11 cellular contexts compared by ENCODE assay signal in the genomic region with DNA sequence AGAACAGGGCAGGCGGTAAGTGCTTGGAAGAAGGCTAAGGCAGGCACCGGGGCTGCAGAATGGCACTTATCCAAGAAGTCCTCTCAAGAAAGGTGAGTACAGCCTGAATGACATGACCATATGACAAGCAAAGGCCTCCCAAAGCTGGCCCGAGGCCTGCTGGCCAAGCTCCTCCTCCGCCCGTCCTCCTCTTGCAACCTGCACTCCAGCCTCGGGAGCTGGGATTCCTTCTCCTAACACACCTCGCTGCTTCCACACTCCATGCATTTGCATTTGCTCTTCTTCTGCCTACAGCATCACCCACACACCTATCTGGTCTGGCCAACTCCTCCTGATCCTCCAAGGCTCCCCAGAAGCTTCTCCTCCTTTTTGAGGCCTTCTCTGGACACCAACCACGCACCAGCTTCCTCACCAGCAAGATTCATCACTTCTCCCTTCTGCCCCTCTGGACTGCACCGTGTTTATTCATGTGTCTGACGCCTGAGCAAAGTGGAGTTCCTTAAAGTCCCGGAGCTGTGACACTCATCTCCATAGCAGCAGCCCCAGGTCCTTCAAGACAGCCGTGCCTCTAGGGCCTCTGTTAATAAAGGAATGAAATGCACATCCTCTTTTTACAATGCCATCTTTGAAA. TPM values are rescaled to one million over a fixed set of nuclear protein-coding genes. Genes with fewer than 3 reads are reported as not detected.
DNase-seq lines count a peak whose midpoint lies in the region; ATAC-seq, FAIRE-seq and TF ChIP-seq lines count a peak whose summit lies in the region.
"Had no signal": no experiment of that assay in that cellular context is flagged by ENCODE, and none has a peak within 500 bp of the region (broad histone marks: within the 10 kb centered on the region; RNA-seq: fewer than 3 reads in every experiment).

No MANE protein-coding gene starts in this region.

- peaks cover 22% of the 10 kb centered on the region for H3K4me1 Mint-ChIP-seq in GM23338

- H3K27ac Mint-ChIP-seq in GM23338 = peak overlapping the region; percentile 4; the same call in 1 of the 2 replicates
- H3K27ac Mint-ChIP-seq: activated T-cell treated with anti-CD3 and anti-CD28 coated beads, Interleukin-2, amount 50 U/mL, for 72 hours had no signal

- no peaks in the 10 kb centered on the region for H3F3A ChIP-seq in GM23338 (replicated peaks; ENCODE audit: low read depth)

- H3K4me3 Mint-ChIP-seq in GM23338 = no peak overlapping the region
- H3K4me3 Mint-ChIP-seq: activated T-cell treated with anti-CD3 and anti-CD28 coated beads, Interleukin-2, amount 50 U/mL, for 72 hours had no signal

- DNase-seq in GM23338 (ENCODE audit: low spot score) (no peak), SJSA1 (ENCODE audit: low read depth in 1 of 2, low spot score in 2 of 2) (peak in 1 of 2 experiments; percentile 41), kidney (peak; percentile 85), amniotic stem cell (lab: John Stamatoyannopoulos, UW) (no peak), activated gamma-delta T cell (lab: John Stamatoyannopoulos, UW) (no peak), H4 (ENCODE audit: low spot score) (no peak)
- DNase-seq: activated T-cell treated with anti-CD3 and anti-CD28 coated beads, Interleukin-2, amount 50 U/mL, for 72 hours; EL; T-helper 1 cell had no signal

- intact Hi-C loops in kidney (cut with DNase I) = no loop called here

- H3K9me3 ChIP-seq in SJSA1 (replicated peaks) (no peaks in the 10 kb centered on the region), kidney (ENCODE audit: control insufficient read depth in 1 of 2, low read length in 2 of 2) (no peaks in the 10 kb centered on the region), skeletal muscle satellite cell (replicated peaks; ENCODE audit: low read length) (no peaks in the 10 kb centered on the region)

- H3K27me3 Mint-ChIP-seq in GM23338 (ENCODE audit: insufficient read depth, low read depth, poor library complexity) = peaks cover 3% of the 10 kb centered on the region

- ATAC-seq in GM23338 (peak; percentile 37; the same call in 1 of the 3 replicates), GM21786 (IDR thresholded peaks at IDR 0.05; ENCODE audit: unreplicated experiment) (no peak)
- ATAC-seq: activated T-cell treated with anti-CD3 and anti-CD28 coated beads, Interleukin-2, amount 50 U/mL, for 72 hours had no signal

- H3K9ac ChIP-seq in kidney (ENCODE audit: low read length in 2 of 2) (peak overlapping the region in 1 of 2 donors; percentile 8), skeletal muscle satellite cell (ENCODE audit: low read depth, low read length) (peak overlapping the region; percentile 60)

- no peaks in the 10 kb centered on the region for H3K27me3 ChIP-seq in GM23338 (ENCODE audit: insufficient read depth)
- no peaks in the 10 kb centered on the region for H3K27me3 ChIP-seq in SJSA1 (replicated peaks)
- no peaks in the 10 kb centered on the region for H3K27me3 ChIP-seq in skeletal muscle satellite cell (ENCODE audit: control insufficient read depth, insufficient read depth, low read length)

- H3K36me3 ChIP-seq in GM23338 (ENCODE audit: insufficient read depth) (no peaks in the 10 kb centered on the region), SJSA1 (no peaks in the 10 kb centered on the region), kidney (ENCODE audit: control insufficient read depth in 1 of 2, insufficient read depth in 2 of 2, low read length in 2 of 2) (no peaks in the 10 kb centered on the region), skeletal muscle satellite cell (ENCODE audit: insufficient read depth, low read length) (no peaks in the 10 kb centered on the region)

- H3K4me2 ChIP-seq in GM23338 (no peak overlapping the region), skeletal muscle satellite cell (ENCODE audit: low read length) (peak overlapping the region; percentile 80)

- H3K4me1 ChIP-seq in GM23338 (ENCODE audit: insufficient read depth) (no peaks in the 10 kb centered on the region; the same call in 1 of the 2 replicates), SJSA1 (replicated peaks) (peaks cover 56% of the 10 kb centered on the region), kidney (ENCODE audit: control insufficient read depth in 1 of 2, insufficient read depth in 1 of 2, low read depth in 1 of 2, low read length in 2 of 2) (peaks cover 28 to 41% of the 10 kb centered on the region in 2 donors), skeletal muscle satellite cell (ENCODE audit: control insufficient read depth, insufficient read depth, low read length) (peaks cover 45% of the 10 kb centered on the region)

- no peaks in the 10 kb centered on the region for H3K36me3 Mint-ChIP-seq in GM23338 (ENCODE audit: low read depth)

- no peak for FAIRE-seq in kidney (lab: Jason Lieb, UNC)

- H3K79me2 ChIP-seq in GM23338 (replicated peaks; ENCODE audit: insufficient read depth) = no peaks in the 10 kb centered on the region

- H4K20me1 ChIP-seq in GM23338 (replicated peaks; ENCODE audit: insufficient read depth) = peaks cover 2% of the 10 kb centered on the region; the same call in 1 of the 2 replicates

- no peak overlapping the region for H2AFZ ChIP-seq in GM23338

- H3K9me2 ChIP-seq in GM23338 (ENCODE audit: insufficient read depth) = no peaks in the 10 kb centered on the region

- H3K4me3 ChIP-seq in GM23338 (no peak overlapping the region), SJSA1 (no peak overlapping the region), kidney (ENCODE audit: low read length in 2 of 2) (peak overlapping the region; percentile 42 to 55), skeletal muscle satellite cell (ENCODE audit: low read length) (no peak overlapping the region)

- no peaks in the 10 kb centered on the region for H3K9me3 Mint-ChIP-seq in GM23338
- H3K9me3 Mint-ChIP-seq: activated T-cell treated with anti-CD3 and anti-CD28 coated beads, Interleukin-2, amount 50 U/mL, for 72 hours had no signal

- TF ChIP-seq CTCF in GM23338 (conservative IDR thresholded peaks at IDR 0.05; ENCODE audit: low read depth in 2 of 2) = no peak
- no peak for TF ChIP-seq CTCF in kidney (IDR thresholded peaks at IDR 0.05; ENCODE audit: borderline replicate concordance, extremely low read depth, insufficient read depth)

- H3K27ac ChIP-seq in GM23338 (ENCODE audit: low read depth) = no peak overlapping the region
- H3K27ac ChIP-seq in SJSA1 = peak overlapping the region; percentile 88
- H3K27ac ChIP-seq in kidney (ENCODE audit: low read depth in 2 of 2, low read length in 2 of 2) = peak overlapping the region; percentile 81 to 84

TF ChIP-seq in GM23338, 12 proteins besides CTCF, POLR2A, EP300 and RAD21 (continues in another document):
- no peak for TF ChIP-seq JUNB (IDR thresholded peaks at IDR 0.05; ENCODE audit: unreplicated experiment)
- TF ChIP-seq ETS1 (IDR thresholded peaks at IDR 0.05) = no peak
- TF ChIP-seq EZH2 (IDR thresholded peaks at IDR 0.05; ENCODE audit: low read depth, unreplicated experiment) = no peak
- TF ChIP-seq ZNF114 (CRISPR knock-in tag; IDR thresholded peaks at IDR 0.05) = no peak
- no peak for TF ChIP-seq ZNF331 (CRISPR knock-in tag; IDR thresholded peaks at IDR 0.05; ENCODE audit: low read depth)
- TF ChIP-seq NANOG (IDR thresholded peaks at IDR 0.05; ENCODE audit: borderline replicate concordance) = no peak
- no peak for TF ChIP-seq STAT1 (IDR thresholded peaks at IDR 0.05; ENCODE audit: unreplicated experiment)
- no peak for TF ChIP-seq EZH2phosphoT487 (IDR thresholded peaks at IDR 0.05; ENCODE audit: unreplicated experiment)
- no peak for TF ChIP-seq CREB1 (CRISPR knock-in tag; IDR thresholded peaks at IDR 0.05; ENCODE audit: low read depth)
- TF ChIP-seq POLR2AphosphoS5 (IDR thresholded peaks at IDR 0.05; ENCODE audit: low read depth) = no peak
- TF ChIP-seq REST (IDR thresholded peaks at IDR 0.05; ENCODE audit: unreplicated experiment) = no peak

RNA-seq across cellular contexts. Expression of gene CNKSR3, which starts 32.3 kb away (rescaled TPM):
- 3.5 and 5.7 TPM in 2 replicates for total RNA-seq in GM23338 (2014; rRNA removed; shearing (Covaris generic))
- polyA plus RNA-seq in GM23338 (2016; fragmentation: Nextera tagmentation; extraction: Ambion mirVana) = 1.9 and 2.0 TPM in 2 replicates
- 11.4 and 14.7 TPM in 2 replicates for total RNA-seq in SJSA1 (2014; rRNA removed; shearing (Covaris generic))
- 63.1 TPM for total RNA-seq in kidney
- 13.8 TPM for polyA plus RNA-seq in kidney (ENCODE audit: insufficient read depth, low read depth, low replicate concordance)
- 2.4 and 3.0 TPM in 2 replicates for total RNA-seq in skeletal muscle satellite cell (2012; rRNA removed)
- total RNA-seq in H4 (2014; rRNA removed; shearing (Covaris generic)) = 8.1 and 8.3 TPM in 2 replicates

Comparison
In these comparisons a context has a peak if more than half of its experiments do, and no peak if none do; other contexts are left out.
1. H3K4me3 ChIP-seq: peak in kidney (2 of 2); none in GM23338 (single experiment), SJSA1 (single experiment) and skeletal muscle satellite cell (single experiment).